19 cellular contexts compared by ENCODE assay signal in the genomic region with DNA sequence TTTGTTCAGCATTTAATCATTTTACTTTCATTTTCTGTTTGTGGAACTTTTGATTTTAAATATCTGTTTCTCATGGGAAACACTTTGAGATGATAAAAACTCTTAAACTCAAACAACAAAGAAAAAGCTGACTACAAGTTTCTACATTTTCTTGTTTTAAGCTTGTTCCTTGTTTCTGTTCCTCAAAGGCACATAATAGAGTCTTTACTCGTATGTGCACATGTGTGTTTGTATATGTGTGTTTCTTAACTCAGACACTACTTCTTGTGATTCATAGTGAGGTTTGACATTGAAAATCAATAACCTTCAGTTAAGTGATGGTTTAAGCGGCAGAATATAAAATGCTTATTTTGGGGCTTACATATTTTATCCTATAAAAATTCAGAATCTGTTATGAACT.
DNase-seq lines count a peak whose midpoint lies in the region; ATAC-seq, FAIRE-seq and TF ChIP-seq lines count a peak whose summit lies in the region.
"Had no signal": no experiment of that assay in that cellular context is flagged by ENCODE, and none has a peak within 500 bp of the region (broad histone marks: within the 10 kb centered on the region; RNA-seq: fewer than 3 reads in every experiment).

No MANE protein-coding gene starts in this region.

- H3K4me3 ChIP-seq in A549 (no peak overlapping the region), MG63 (peak overlapping the region; percentile 26), PC-9 (peak overlapping the region; percentile 0; the same call in 1 of the 2 replicates), fibroblast of villous mesenchyme (ENCODE audit: low read depth, low read length) (peak overlapping the region; percentile 38), neuronal stem cell (ENCODE audit: low read length in 2 of 2) (no peak overlapping the region)
- H3K4me3 ChIP-seq: K562 had no signal

- H3K79me1 ChIP-seq in neuronal stem cell (ENCODE audit: low read depth, low read length) = no peaks in the 10 kb centered on the region

- no TSS peak for BruUV-seq in PC-9 (replicated peaks; lab: Mats Ljungman, UMichigan)

- no peak overlapping the region for H3K23ac ChIP-seq in neuronal stem cell (ENCODE audit: low read depth, low read length, poor library complexity)

- TF ChIP-seq EP300 in A549 (IDR thresholded peaks at IDR 0.05) = no peak

- H3K27ac ChIP-seq in A549 (no peak overlapping the region), PC-9 (no peak overlapping the region), neuronal stem cell (replicated peaks; ENCODE audit: low read length) (no peak overlapping the region)

- H3K36me3 ChIP-seq in MG63 (no peaks in the 10 kb centered on the region), PC-9 (ENCODE audit: low read depth) (no peaks in the 10 kb centered on the region), neuronal stem cell (replicated peaks in 1 of 2; ENCODE audit: control insufficient read depth in 2 of 2, insufficient read depth in 2 of 2, low read length in 2 of 2) (no peaks in the 10 kb centered on the region)

- no peak overlapping the region for H2BK120ac ChIP-seq in neuronal stem cell (ENCODE audit: low read depth, low read length)

- H2AK5ac ChIP-seq in neuronal stem cell (ENCODE audit: low read depth, low read length) = no peak overlapping the region

- no peak for TF ChIP-seq CTCF in A549 (IDR thresholded peaks at IDR 0.05)
- no peak for TF ChIP-seq CTCF in PC-9 (conservative IDR thresholded peaks at IDR 0.05)
- TF ChIP-seq CTCF in fibroblast of villous mesenchyme (IDR thresholded peaks at IDR 0.05; ENCODE audit: insufficient read depth, low read depth, low read length) = no peak

- no peak overlapping the region for H2BK12ac ChIP-seq in neuronal stem cell (ENCODE audit: low read length)

- TF ChIP-seq POLR2A in A549 (IDR thresholded peaks at IDR 0.05; ENCODE audit: low read length) = no peak

- H3K9ac ChIP-seq in neuronal stem cell (ENCODE audit: low read depth, low read length, poor library complexity) = no peak overlapping the region

- no peaks in the 10 kb centered on the region for H3K4me1 ChIP-seq in A549
- H3K4me1 ChIP-seq in PC-9 (replicated peaks; ENCODE audit: insufficient read depth) = no peaks in the 10 kb centered on the region
- H3K4me1 ChIP-seq in neuronal stem cell (ENCODE audit: control insufficient read depth in 2 of 2, insufficient read depth in 1 of 2, low read depth in 1 of 2, low read length in 2 of 2) = no peaks in the 10 kb centered on the region

- intact Hi-C loops in PC-9 (cut with micrococcal nuclease; ENCODE audit: unreplicated experiment) = no loop called here

- H3K4me2 ChIP-seq in A549 (peak overlapping the region; percentile 34; the same call in 2 of the 3 replicates), PC-9 (peak overlapping the region; percentile 20), neuronal stem cell (ENCODE audit: insufficient read depth, low read length, poor library complexity, severe bottlenecking) (no peak overlapping the region)

- no peaks in the 10 kb centered on the region for H3K9me3 ChIP-seq in A549
- H3K9me3 ChIP-seq in MG63 = no peaks in the 10 kb centered on the region
- H3K9me3 ChIP-seq in PC-9 (ENCODE audit: insufficient read depth, low read depth) = no peaks in the 10 kb centered on the region
- H3K9me3 ChIP-seq in neuronal stem cell (replicated peaks in 1 of 2; ENCODE audit: control insufficient read depth in 2 of 2, insufficient read depth in 1 of 2, low read depth in 1 of 2, low read length in 2 of 2) = no peaks in the 10 kb centered on the region

- H2AFZ ChIP-seq in PC-9 (peak overlapping the region; percentile 23; the same call in 1 of the 2 replicates), neuronal stem cell (ENCODE audit: low read length) (no peak overlapping the region)

- no peak for TF ChIP-seq RAD21 in A549 (conservative IDR thresholded peaks at IDR 0.05 in 1 of 2, IDR thresholded peaks at IDR 0.05 in 1 of 2)

- H3K18ac ChIP-seq in neuronal stem cell (ENCODE audit: low read length) = no peak overlapping the region

- H3K79me2 ChIP-seq in PC-9 (ENCODE audit: low read depth) = no peaks in the 10 kb centered on the region

- ATAC-seq in A549 = no peak
- ATAC-seq in GM18511 (IDR thresholded peaks at IDR 0.05; ENCODE audit: unreplicated experiment) = no peak
- ATAC-seq: K562, Panc1, Right ventricle myocardium inferior had no signal

- no peak overlapping the region for H3K14ac ChIP-seq in neuronal stem cell (ENCODE audit: low read length)

- no peak for FAIRE-seq in A549 (lab: Jason Lieb, UNC)
- FAIRE-seq: K562 had no signal

- H4K8ac ChIP-seq in neuronal stem cell (ENCODE audit: low read depth, low read length) = no peak overlapping the region

- POLR2A ChIA-PET in A549 (lab: Yijun Ruan, JAX) = no interaction called here
- POLR2A ChIA-PET in PC-9 (lab: Charles Lee; ENCODE audit: unreplicated experiment) = no interaction called here

- no peaks in the 10 kb centered on the region; the same call in 1 of the 2 replicates for H3K9me2 ChIP-seq in PC-9 (ENCODE audit: insufficient read depth)

- no peak overlapping the region for H3K4ac ChIP-seq in neuronal stem cell (ENCODE audit: low read length)

- no peak overlapping the region for H2BK5ac ChIP-seq in neuronal stem cell (ENCODE audit: low read length)

- H4K91ac ChIP-seq in neuronal stem cell (ENCODE audit: low read depth, low read length, poor library complexity) = no peak overlapping the region

- no peak for DNase-seq in A549 (ENCODE audit: low read depth in 1 of 2, low spot score in 1 of 2)
- no peak for DNase-seq in MG63
- no peak for DNase-seq in PC-9
- no peak for DNase-seq in fibroblast of villous mesenchyme (ENCODE audit: low read depth)
- DNase-seq in NK-92 treated with Interleukin-12 subunit alpha and Interleukin-12 subunit beta, amount 100 ng/mL, for 24 hours (lab: John Stamatoyannopoulos, UW) = no peak
- no peak for DNase-seq in neuronal stem cell (ENCODE audit: low spot score)
- no peak for DNase-seq in T-helper 2 cell
- DNase-seq: ACHN; CD4-positive, alpha-beta T cell; DND-41; GDM1; H7; NCI-H1417; NCI-H1930; NCI-H510A treated with DMSO at 0.1 percent for 48 hours had no signal

- no peaks in the 10 kb centered on the region for H3F3A ChIP-seq in PC-9 (ENCODE audit: insufficient read depth, low read depth)

- CTCF ChIA-PET in A549 (lab: Yijun Ruan, JAX) (no interaction called here), PC-9 (lab: Charles Lee) (no interaction called here)

- H3K27me3 ChIP-seq in MG63 (no peaks in the 10 kb centered on the region), PC-9 (ENCODE audit: insufficient read depth, low read depth) (no peaks in the 10 kb centered on the region), neuronal stem cell (ENCODE audit: control insufficient read depth in 3 of 3, insufficient read depth in 3 of 3, low read depth in 1 of 3, low read length in 3 of 3) (no peaks in the 10 kb centered on the region)

- WGBS in A549 (ENCODE audit: missing lambda C conversion rate) = 46% methylated on average over 2 of the region's 2 CpGs
- WGBS in neuronal stem cell (ENCODE audit: extremely low coverage in 2 of 2, insufficient read length in 2 of 2, insufficient replicate concordance in 1 of 2), 2 donors = no CpG with 5 or more reads among the region's 2 CpGs

- H4K20me1 ChIP-seq in PC-9 (ENCODE audit: insufficient read depth) = peaks cover 3% of the 10 kb centered on the region; the same call in 1 of the 2 replicates

- H2BK15ac ChIP-seq in neuronal stem cell (ENCODE audit: low read length) = no peak overlapping the region

TF ChIP-seq in A549, 52 proteins besides CTCF, POLR2A, EP300 and RAD21 (continues in another document):
- no peak for TF ChIP-seq FOSL2 (IDR thresholded peaks at IDR 0.05)
- no peak for TF ChIP-seq FOSL2 (CRISPR knock-in tag; IDR thresholded peaks at IDR 0.05)
- TF ChIP-seq RFX5 (IDR thresholded peaks at IDR 0.05) = no peak
- no peak for TF ChIP-seq RARB (CRISPR knock-in tag; IDR thresholded peaks at IDR 0.05)
- TF ChIP-seq HOXA7 (CRISPR knock-in tag; IDR thresholded peaks at IDR 0.05) = no peak
- no peak for TF ChIP-seq CBX8 (IDR thresholded peaks at IDR 0.05)
- TF ChIP-seq, protein P1, sequence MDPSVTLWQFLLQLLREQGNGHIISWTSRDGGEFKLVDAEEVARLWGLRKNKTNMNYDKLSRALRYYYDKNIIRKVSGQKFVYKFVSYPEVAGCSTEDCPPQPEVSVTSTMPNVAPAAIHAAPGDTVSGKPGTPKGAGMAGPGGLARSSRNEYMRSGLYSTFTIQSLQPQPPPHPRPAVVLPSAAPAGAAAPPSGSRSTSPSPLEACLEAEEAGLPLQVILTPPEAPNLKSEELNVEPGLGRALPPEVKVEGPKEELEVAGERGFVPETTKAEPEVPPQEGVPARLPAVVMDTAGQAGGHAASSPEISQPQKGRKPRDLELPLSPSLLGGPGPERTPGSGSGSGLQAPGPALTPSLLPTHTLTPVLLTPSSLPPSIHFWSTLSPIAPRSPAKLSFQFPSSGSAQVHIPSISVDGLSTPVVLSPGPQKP (IDR thresholded peaks at IDR 0.05; ENCODE audit: low read depth, low read length) = no peak
- TF ChIP-seq CHD2 (IDR thresholded peaks at IDR 0.05; ENCODE audit: low read length, partially characterized antibody) = no peak
- no peak for TF ChIP-seq ESRRA (IDR thresholded peaks at IDR 0.05; ENCODE audit: borderline replicate concordance, low read length)
- no peak for TF ChIP-seq JUNB (IDR thresholded peaks at IDR 0.05)
- TF ChIP-seq, protein P2, sequence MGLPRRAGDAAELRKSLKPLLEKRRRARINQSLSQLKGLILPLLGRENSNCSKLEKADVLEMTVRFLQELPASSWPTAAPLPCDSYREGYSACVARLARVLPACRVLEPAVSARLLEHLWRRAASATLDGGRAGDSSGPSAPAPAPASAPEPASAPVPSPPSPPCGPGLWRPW (IDR thresholded peaks at IDR 0.05) = no peak
- TF ChIP-seq, protein P3, sequence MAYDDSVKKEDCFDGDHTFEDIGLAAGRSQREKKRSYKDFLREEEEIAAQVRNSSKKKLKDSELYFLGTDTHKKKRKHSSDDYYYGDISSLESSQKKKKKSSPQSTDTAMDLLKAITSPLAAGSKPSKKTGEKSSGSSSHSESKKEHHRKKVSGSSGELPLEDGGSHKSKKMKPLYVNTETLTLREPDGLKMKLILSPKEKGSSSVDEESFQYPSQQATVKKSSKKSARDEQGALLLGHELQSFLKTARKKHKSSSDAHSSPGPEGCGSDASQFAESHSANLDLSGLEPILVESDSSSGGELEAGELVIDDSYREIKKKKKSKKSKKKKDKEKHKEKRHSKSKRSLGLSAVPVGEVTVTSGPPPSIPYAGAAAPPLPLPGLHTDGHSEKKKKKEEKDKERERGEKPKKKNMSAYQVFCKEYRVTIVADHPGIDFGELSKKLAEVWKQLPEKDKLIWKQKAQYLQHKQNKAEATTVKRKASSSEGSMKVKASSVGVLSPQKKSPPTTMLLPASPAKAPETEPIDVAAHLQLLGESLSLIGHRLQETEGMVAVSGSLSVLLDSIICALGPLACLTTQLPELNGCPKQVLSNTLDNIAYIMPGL (CRISPR knock-in tag; IDR thresholded peaks at IDR 0.05; ENCODE audit: borderline replicate concordance) = no peak
- TF ChIP-seq EHF (CRISPR knock-in tag; IDR thresholded peaks at IDR 0.05) = no peak
- TF ChIP-seq EHMT2 (IDR thresholded peaks at IDR 0.05; ENCODE audit: low read depth) = no peak
- no peak for TF ChIP-seq SREBF2 (IDR thresholded peaks at IDR 0.05)
- TF ChIP-seq TP53 (CRISPR knock-in tag; IDR thresholded peaks at IDR 0.05) = no peak

Comparison
In these comparisons a context has a peak if more than half of its experiments do, and no peak if none do; other contexts are left out.
1. H3K4me3 ChIP-seq: peak in MG63 (single experiment), PC-9 (single experiment) and fibroblast of villous mesenchyme (single experiment); none in A549 (single experiment) and neuronal stem cell (0 of 2).